Comparison of ENCODE assay signal across 13 cellular contexts in genomic region chr5:150160448-150161069, GRCh38. TPM values are rescaled to one million over a fixed set of nuclear protein-coding genes. Genes with fewer than 3 reads are reported as not detected.
DNase-seq lines count a peak whose midpoint lies in the region; ATAC-seq, FAIRE-seq and TF ChIP-seq lines count a peak whose summit lies in the region.
"Had no signal": no experiment of that assay in that cellular context is flagged by ENCODE, and none has a peak within 500 bp of the region (broad histone marks: within the 10 kb centered on the region; RNA-seq: fewer than 3 reads in every experiment).

No MANE protein-coding gene starts in this region.

- H3K36me3 Mint-ChIP-seq in glutamatergic neuron (ENCODE audit: unreplicated experiment), result no peaks in the 10 kb centered on the region

- H3K36me3 ChIP-seq in HepG2 (replicated peaks in 1 of 2; ENCODE audit: control insufficient read depth in 1 of 2, insufficient read depth in 2 of 2, low read length in 2 of 2), result no peaks in the 10 kb centered on the region
- no peaks in the 10 kb centered on the region for H3K36me3 ChIP-seq in right lobe of liver
- no peaks in the 10 kb centered on the region for H3K36me3 ChIP-seq in rectal smooth muscle tissue (ENCODE audit: control insufficient read depth, insufficient read depth, low read length)

- no peak for FAIRE-seq in HepG2 (lab: Jason Lieb, UNC)

- CTCF ChIA-PET in HepG2 (lab: Yijun Ruan, JAX; ENCODE audit: low intra/inter-chr PET ratio, low total read pairs), result interaction anchor here (0.8 to 2.8 kb wide), 5 partner anchors 15 to 95 kb away, joined by 3 to 25 read pairs (median 9); no protein-coding TSS in a partner anchor

- H3K4me3 Mint-ChIP-seq in glutamatergic neuron (ENCODE audit: unreplicated experiment), result no peak overlapping the region

- in situ Hi-C loops in HepG2 (cut with HindIII; ENCODE audit: extremely low pct_ligation_motif_present, low pct_unique_long_range_greater_than_20kb), result loop anchor here (5.0 kb wide), 1 partner anchor 57 kb away; no protein-coding TSS in a partner anchor

- DNase-seq in HepG2 (ENCODE audit: low spot score), result no peak
- DNase-seq in right lobe of liver, result no peak
- DNase-seq in glutamatergic neuron, result no peak
- no peak for DNase-seq in left lobe of liver (ENCODE audit: low spot score)
- no peak for DNase-seq in T-helper 9 cell
- DNase-seq in HCEC 1CT, result no peak
- no peak for DNase-seq in NOMO-1 (lab: John Stamatoyannopoulos, UW; ENCODE audit: unreplicated experiment in 2 of 2)
- DNase-seq: activated CD4-positive, alpha-beta T cell treated with anti-CD3 and anti-CD28 coated beads for 1 hour; NCI-H2171 treated with DMSO at 0.1 percent for 48 hours; T-helper 1 cell had no signal

- peak overlapping the region; percentile 27; the same call in 1 of the 2 replicates for H3K4me2 ChIP-seq in HepG2 (ENCODE audit: low read depth, low read length)

- H3K9ac ChIP-seq in HepG2 (ENCODE audit: insufficient read depth, low read depth, low read length) (no peak overlapping the region), rectal smooth muscle tissue (ENCODE audit: low read length) (no peak overlapping the region)

- no peak for TF ChIP-seq POLR2A in HepG2 (IDR thresholded peaks at IDR 0.05; ENCODE audit: insufficient read depth in 1 of 2, low read depth in 2 of 2, low read length in 2 of 2)
- TF ChIP-seq POLR2A in right lobe of liver (IDR thresholded peaks at IDR 0.05), result no peak

- POLR2A ChIA-PET in HepG2 (lab: Yijun Ruan, JAX), result no interaction called here

- H3K27ac ChIP-seq in HepG2 (ENCODE audit: extremely low read length, insufficient read depth, low read length) (no peak overlapping the region), right lobe of liver (no peak overlapping the region), rectal smooth muscle tissue (ENCODE audit: low read depth, low read length) (peak overlapping the region; percentile 24)

- H3K27me3 ChIP-seq in HepG2 (ENCODE audit: control insufficient read depth in 1 of 2, insufficient read depth in 2 of 2, low read length in 2 of 2), result peaks cover 1 to 6% of the 10 kb centered on the region in 2 experiments; a peak in 3 of 5 replicates
- H3K27me3 ChIP-seq in right lobe of liver, result no peaks in the 10 kb centered on the region
- H3K27me3 ChIP-seq in rectal smooth muscle tissue (ENCODE audit: control insufficient read depth, insufficient read depth, low read length), result no peaks in the 10 kb centered on the region

- no peaks in the 10 kb centered on the region for H3K79me2 ChIP-seq in HepG2 (ENCODE audit: insufficient read depth, low read length)

- peaks cover 81% of the 10 kb centered on the region for H3K4me1 ChIP-seq in HepG2 (ENCODE audit: insufficient read depth, low read length)
- no peaks in the 10 kb centered on the region for H3K4me1 ChIP-seq in right lobe of liver
- H3K4me1 ChIP-seq in rectal smooth muscle tissue (ENCODE audit: control insufficient read depth, insufficient read depth, low read length), result peaks cover 4% of the 10 kb centered on the region

- TF ChIP-seq EP300 in HepG2 (IDR thresholded peaks at IDR 0.05; ENCODE audit: low read depth in 2 of 2, low read length in 2 of 2) (no peak), HepG2 (CRISPR knock-in tag; IDR thresholded peaks at IDR 0.05; ENCODE audit: borderline replicate concordance) (no peak)

- no TSS peak for BruUV-seq in HepG2 (replicated peaks; lab: Mats Ljungman, UMichigan)

- peaks cover 37% of the 10 kb centered on the region for H3K4me1 Mint-ChIP-seq in glutamatergic neuron (ENCODE audit: low read depth, unreplicated experiment)

- WGBS in HepG2 (ENCODE audit: low lambda C conversion rate), result 33% methylated on average over 5 of the region's 5 CpGs
- WGBS in right lobe of liver (ENCODE audit: insufficient coverage, low coverage, low lambda C conversion rate, missing lambda C conversion rate), result 60% methylated on average over 4 of the region's 5 CpGs

- peak overlapping the region; percentile 8 for H3K27ac Mint-ChIP-seq in glutamatergic neuron (ENCODE audit: unreplicated experiment)

- ATAC-seq in HepG2, result no peak
- ATAC-seq in right lobe of liver, result no peak
- ATAC-seq in left lobe of liver, result no peak

- intact Hi-C loops in HepG2 (cut with micrococcal nuclease; ENCODE audit: unreplicated experiment), result loop anchor here (1.0 to 5.0 kb wide), 4 partner anchors 17 to 192 kb away; no protein-coding TSS in a partner anchor
- intact Hi-C loops in right lobe of liver (cut with DNase I), result loop anchor here (5.0 to 10.0 kb wide), 2 partner anchors 57 to 184 kb away; no protein-coding TSS in a partner anchor

- H3K4me3 ChIP-seq in HepG2 (replicated peaks in 1 of 3; ENCODE audit: insufficient read depth in 1 of 3, low read depth in 2 of 3, low read length in 3 of 3), result no peak overlapping the region
- H3K4me3 ChIP-seq in right lobe of liver, result no peak overlapping the region
- H3K4me3 ChIP-seq in rectal smooth muscle tissue (ENCODE audit: low read length), result no peak overlapping the region
- H3K4me3 ChIP-seq: mucosa of descending colon had no signal

- H4K20me1 ChIP-seq in HepG2 (ENCODE audit: insufficient read depth, low read length), result no peaks in the 10 kb centered on the region

- peaks cover 12% of the 10 kb centered on the region for H3K27me3 Mint-ChIP-seq in glutamatergic neuron (ENCODE audit: unreplicated experiment)

- H3K9me3 ChIP-seq in HepG2 (ENCODE audit: low read length), result no peaks in the 10 kb centered on the region
- no peaks in the 10 kb centered on the region for H3K9me3 ChIP-seq in right lobe of liver
- H3K9me3 ChIP-seq: mucosa of descending colon had no signal

- H2AFZ ChIP-seq in HepG2 (ENCODE audit: low read length), result no peak overlapping the region

- H3K9me3 Mint-ChIP-seq in glutamatergic neuron (ENCODE audit: unreplicated experiment), result peaks cover 17% of the 10 kb centered on the region

- no peak for TF ChIP-seq RAD21 in HepG2 (CRISPR knock-in tag; IDR thresholded peaks at IDR 0.05)

- TF ChIP-seq CTCF in HepG2 (CRISPR knock-in tag; IDR thresholded peaks at IDR 0.05) (no peak), right lobe of liver (IDR thresholded peaks at IDR 0.05) (no peak), glutamatergic neuron (IDR thresholded peaks at IDR 0.05; ENCODE audit: partially characterized antibody, unreplicated experiment) (no peak)

RNA-seq across cellular contexts. Expression of gene PDGFRB, which starts 4.9 kb away (rescaled TPM):
- total RNA-seq in HepG2 (2016; rRNA removed; fragmentation: Illumina TruSeq; extraction: Trizol) (1.5 and 4.0 TPM in 2 replicates), right lobe of liver (10 to 100 TPM in 2 of 6 experiments, 1 to 10 TPM in 4; 6.8 to 19.5 (median 9.4) TPM), glutamatergic neuron (ENCODE audit: unreplicated experiment) (2.9 TPM), left lobe of liver (12.8 TPM)
- total RNA-seq in HepG2 (2016; cell fraction: cytosol; rRNA removed; fragmentation: Illumina TruSeq; extraction: Trizol; ENCODE audit: low read depth), result 1.3 and 1.5 TPM in 2 replicates
- total RNA-seq in HepG2 (2016; cell fraction: insoluble cytoplasmic fraction; rRNA removed; fragmentation: Illumina TruSeq; extraction: Trizol), result 2.3 and 5.0 TPM in 2 replicates
- 2.2 and 3.9 TPM in 2 replicates for total RNA-seq in HepG2 (2016; cell fraction: membrane; rRNA removed; fragmentation: Illumina TruSeq; extraction: Trizol)
- total RNA-seq in HepG2 (2016; cell fraction: nucleus; rRNA removed; fragmentation: Illumina TruSeq; extraction: Trizol), result 3.0 and 4.6 TPM in 2 replicates
- polyA plus RNA-seq in HepG2 (2011; rRNA removed), result 15.3 and 21.0 TPM in 2 replicates
- 8.7 and 14.4 TPM in 2 replicates for polyA plus RNA-seq in HepG2 (2011; cell fraction: cytosol; rRNA removed)
- polyA plus RNA-seq in HepG2 (2011; cell fraction: nucleus; rRNA removed), result 26.2 and 40.5 TPM in 2 replicates
- polyA plus RNA-seq in HepG2 (2012), result 6.3 and 14.3 TPM in 2 replicates
- 0.71 and 1.4 TPM in 2 replicates for polyA plus RNA-seq in HepG2 (2016; cell fraction: cytosol; fragmentation: Illumina TruSeq; extraction: Trizol; ENCODE audit: low read depth)
- 1.6 TPM in 2 replicates for polyA plus RNA-seq in HepG2 (2016; cell fraction: insoluble cytoplasmic fraction; fragmentation: Illumina TruSeq; extraction: Trizol; ENCODE audit: low read depth)
- 1.5 and 1.7 TPM in 2 replicates for polyA plus RNA-seq in HepG2 (2016; cell fraction: membrane; fragmentation: Illumina TruSeq; extraction: Trizol; ENCODE audit: low read depth)
- 3.9 TPM in 2 replicates for polyA plus RNA-seq in HepG2 (2016; cell fraction: nucleus; fragmentation: Illumina TruSeq; extraction: Trizol; ENCODE audit: insufficient read depth, low read depth)
- 9.0 and 60.1 TPM in 2 replicates for polyA minus RNA-seq in HepG2 (2011; rRNA and poly(A)+ RNA removed; ENCODE audit: low replicate concordance)
- polyA minus RNA-seq in HepG2 (2011; cell fraction: cytosol; rRNA and poly(A)+ RNA removed), result 6.6 and 10.6 TPM in 2 replicates
- polyA minus RNA-seq in HepG2 (2011; cell fraction: nucleus; rRNA and poly(A)+ RNA removed), result 24.5 and 47.1 TPM in 2 replicates

RNA-seq across cellular contexts. Expression of gene CDX1, which starts 6.0 kb away (rescaled TPM):
- total RNA-seq in HepG2 (2016; rRNA removed; fragmentation: Illumina TruSeq; extraction: Trizol) (not detected in 2 replicates), right lobe of liver (not detected), glutamatergic neuron (ENCODE audit: unreplicated experiment) (not detected), left lobe of liver (0.15 TPM)
- not detected in 2 replicates for total RNA-seq in HepG2 (2016; cell fraction: cytosol; rRNA removed; fragmentation: Illumina TruSeq; extraction: Trizol; ENCODE audit: low read depth)
- not detected in 2 replicates for total RNA-seq in HepG2 (2016; cell fraction: insoluble cytoplasmic fraction; rRNA removed; fragmentation: Illumina TruSeq; extraction: Trizol)
- not detected in 2 replicates for total RNA-seq in HepG2 (2016; cell fraction: membrane; rRNA removed; fragmentation: Illumina TruSeq; extraction: Trizol)
- total RNA-seq in HepG2 (2016; cell fraction: nucleus; rRNA removed; fragmentation: Illumina TruSeq; extraction: Trizol), result not detected in 2 replicates
- 0.05 TPM in 1 of 2 replicates, not detected in the other for polyA plus RNA-seq in HepG2 (2011; rRNA removed)
- polyA plus RNA-seq in HepG2 (2011; cell fraction: cytosol; rRNA removed), result not detected in 2 replicates
- not detected in 2 replicates for polyA plus RNA-seq in HepG2 (2011; cell fraction: nucleus; rRNA removed)
- not detected in 2 replicates for polyA plus RNA-seq in HepG2 (2012)
- polyA plus RNA-seq in HepG2 (2016; cell fraction: cytosol; fragmentation: Illumina TruSeq; extraction: Trizol; ENCODE audit: low read depth), result not detected in 2 replicates
- polyA plus RNA-seq in HepG2 (2016; cell fraction: insoluble cytoplasmic fraction; fragmentation: Illumina TruSeq; extraction: Trizol; ENCODE audit: low read depth), result not detected in 2 replicates
- polyA plus RNA-seq in HepG2 (2016; cell fraction: membrane; fragmentation: Illumina TruSeq; extraction: Trizol; ENCODE audit: low read depth), result not detected in 2 replicates
- polyA plus RNA-seq in HepG2 (2016; cell fraction: nucleus; fragmentation: Illumina TruSeq; extraction: Trizol; ENCODE audit: insufficient read depth, low read depth), result not detected in 2 replicates
- polyA minus RNA-seq in HepG2 (2011; rRNA and poly(A)+ RNA removed; ENCODE audit: low replicate concordance), result not detected in 2 replicates
- polyA minus RNA-seq in HepG2 (2011; cell fraction: cytosol; rRNA and poly(A)+ RNA removed), result not detected in 2 replicates
- polyA minus RNA-seq in HepG2 (2011; cell fraction: nucleus; rRNA and poly(A)+ RNA removed), result not detected in 2 replicates
- total RNA-seq: ureter had no signal

RNA-seq across cellular contexts. Expression of gene SLC6A7, which starts 29.3 kb away (rescaled TPM):
- total RNA-seq in HepG2 (2016; rRNA removed; fragmentation: Illumina TruSeq; extraction: Trizol) (not detected in 2 replicates), right lobe of liver (not detected), glutamatergic neuron (ENCODE audit: unreplicated experiment) (not detected), left lobe of liver (not detected)
- not detected in 2 replicates for total RNA-seq in HepG2 (2016; cell fraction: cytosol; rRNA removed; fragmentation: Illumina TruSeq; extraction: Trizol; ENCODE audit: low read depth)
- not detected in 2 replicates for total RNA-seq in HepG2 (2016; cell fraction: insoluble cytoplasmic fraction; rRNA removed; fragmentation: Illumina TruSeq; extraction: Trizol)
- total RNA-seq in HepG2 (2016; cell fraction: membrane; rRNA removed; fragmentation: Illumina TruSeq; extraction: Trizol), result not detected in 2 replicates
- not detected in 2 replicates for total RNA-seq in HepG2 (2016; cell fraction: nucleus; rRNA removed; fragmentation: Illumina TruSeq; extraction: Trizol)
- polyA plus RNA-seq in HepG2 (2011; rRNA removed), result not detected in 2 replicates
- not detected in 2 replicates for polyA plus RNA-seq in HepG2 (2011; cell fraction: cytosol; rRNA removed)
- not detected in 2 replicates for polyA plus RNA-seq in HepG2 (2011; cell fraction: nucleus; rRNA removed)
- not detected in 2 replicates for polyA plus RNA-seq in HepG2 (2012)
- not detected in 2 replicates for polyA plus RNA-seq in HepG2 (2016; cell fraction: cytosol; fragmentation: Illumina TruSeq; extraction: Trizol; ENCODE audit: low read depth)
- polyA plus RNA-seq in HepG2 (2016; cell fraction: insoluble cytoplasmic fraction; fragmentation: Illumina TruSeq; extraction: Trizol; ENCODE audit: low read depth), result not detected in 2 replicates
- polyA plus RNA-seq in HepG2 (2016; cell fraction: membrane; fragmentation: Illumina TruSeq; extraction: Trizol; ENCODE audit: low read depth), result not detected in 2 replicates
- not detected in 2 replicates for polyA plus RNA-seq in HepG2 (2016; cell fraction: nucleus; fragmentation: Illumina TruSeq; extraction: Trizol; ENCODE audit: insufficient read depth, low read depth)
- polyA minus RNA-seq in HepG2 (2011; rRNA and poly(A)+ RNA removed; ENCODE audit: low replicate concordance), result 0.72 TPM in 1 of 2 replicates, not detected in the other
- polyA minus RNA-seq in HepG2 (2011; cell fraction: cytosol; rRNA and poly(A)+ RNA removed), result not detected in 2 replicates
- not detected in 2 replicates for polyA minus RNA-seq in HepG2 (2011; cell fraction: nucleus; rRNA and poly(A)+ RNA removed)
